In genomic region chr1:202484820-202485219, GRCh38 we compare ENCODE assay signal across 7 cellular contexts.
DNase-seq lines count a peak whose midpoint lies in the region; ATAC-seq, FAIRE-seq and TF ChIP-seq lines count a peak whose summit lies in the region.
"Not testable (repeated sequence)": the region's sequence is repeated elsewhere in the genome, so short reads cannot be mapped to it uniquely, and the experiment has no call there.

No MANE protein-coding gene starts in this region.

- H3K4me1 Mint-ChIP-seq in activated B cell treated with CpG ODN at 0.5 μM for 24 hours (peaks cover 53% of the 10 kb centered on the region), MCF 10A (ENCODE audit: insufficient read depth, unreplicated experiment) (peaks cover 41% of the 10 kb centered on the region), naive B cell (peaks cover 41 to 59% (median 56%) of the 10 kb centered on the region in 3 donors)

- not testable (repeated sequence) for BruUV-seq in OCI-LY7 (replicated peaks; lab: Mats Ljungman, UMichigan); MCF 10A (replicated peaks; lab: Mats Ljungman, UMichigan)

- H3K4me2 ChIP-seq in BLaER1 (peak overlapping the region; percentile 66), OCI-LY7 (ENCODE audit: low read length) (peak overlapping the region; percentile 65)

- H4K20me1 ChIP-seq in BLaER1; OCI-LY7 (ENCODE audit: insufficient read depth, low read length): not testable (repeated sequence)

- peaks cover 10% of the 10 kb centered on the region for H3K9me3 ChIP-seq in BLaER1
- not testable (repeated sequence) for H3K9me3 ChIP-seq in OCI-LY7 (ENCODE audit: low read length)
- H3K9me3 ChIP-seq in heart right ventricle = peaks cover 0 to 12% (median 0%) of the 10 kb centered on the region in 11 donors

- 52 to 82% methylated on average over 3 of the region's 3 CpGs for WGBS in heart right ventricle, 2 donors

- H3K4me3 ChIP-seq in BLaER1 = peak overlapping the region; percentile 39; the same call in 1 of the 2 replicates
- H3K4me3 ChIP-seq in OCI-LY7 (ENCODE audit: low read depth, low read length, poor library complexity, severe bottlenecking); heart right ventricle: not testable (repeated sequence)

- H3K27ac ChIP-seq in BLaER1 = 0 out of 2 replicates have a peak overlapping the region, but pooled peaks have one; percentile 38
- not testable (repeated sequence) for H3K27ac ChIP-seq in OCI-LY7 (ENCODE audit: low read depth, low read length, poor library complexity, severe bottlenecking); heart right ventricle

- not testable (repeated sequence) for H3K79me2 ChIP-seq in OCI-LY7 (ENCODE audit: insufficient read depth, low read depth, low read length)

- POLR2A ChIA-PET in OCI-LY7 (lab: Charles Lee); activated B cell treated with CpG ODN at 0.5 μM for 24 hours (lab: Charles Lee): not testable (repeated sequence)
- POLR2A ChIA-PET in MCF 10A (lab: Yijun Ruan, JAX) = interaction anchor here (0.6 kb wide), 1 partner anchor 843 kb away, joined by 3 read pairs; no protein-coding TSS in a partner anchor

- peak overlapping the region; percentile 38 for H3K4me3 Mint-ChIP-seq in activated B cell treated with CpG ODN at 0.5 μM for 24 hours
- H3K4me3 Mint-ChIP-seq in MCF 10A (ENCODE audit: unreplicated experiment) = not testable (repeated sequence)
- H3K4me3 Mint-ChIP-seq in naive B cell = peak overlapping the region in 6 of 8 donors; percentile 1 to 89 (median 71)

- TF ChIP-seq CTCF in OCI-LY7 (conservative IDR thresholded peaks at IDR 0.05; ENCODE audit: low read length); activated B cell treated with CpG ODN at 0.5 μM for 24 hours (IDR thresholded peaks at IDR 0.05); MCF 10A (IDR thresholded peaks at IDR 0.05; ENCODE audit: unreplicated experiment); heart right ventricle (IDR thresholded peaks at IDR 0.05): not testable (repeated sequence)

- not testable (repeated sequence) for DNase-seq in HTR-8/SVneo (ENCODE audit: insufficient read length, low spot score); OCI-LY7 (ENCODE audit: low spot score); activated B cell treated with CpG ODN at 0.5 μM for 24 hours; MCF 10A (ENCODE audit: unreplicated experiment); heart right ventricle; naive B cell

- ATAC-seq in activated B cell treated with CpG ODN at 0.5 μM for 24 hours (ENCODE audit: low read depth); naive B cell (ENCODE audit: low read depth in 2 of 2): not testable (repeated sequence)
- ATAC-seq in heart right ventricle = peak in 5 of 8 donors; percentile 7 to 55 (median 33)

- not testable (repeated sequence) for H3K9me2 ChIP-seq in OCI-LY7 (ENCODE audit: insufficient read depth, low read length)

- not testable (repeated sequence) for H2AFZ ChIP-seq in OCI-LY7 (ENCODE audit: low read length)

- H3K27me3 ChIP-seq in BLaER1 = not testable (repeated sequence)
- peaks cover 0 to 91% (median 0%) of the 10 kb centered on the region in 7 donors for H3K27me3 ChIP-seq in heart right ventricle

- H3K27ac Mint-ChIP-seq in activated B cell treated with CpG ODN at 0.5 μM for 24 hours = not testable (repeated sequence)
- H3K27ac Mint-ChIP-seq in MCF 10A (ENCODE audit: low read depth, unreplicated experiment) (peak overlapping the region; percentile 16), naive B cell (peak overlapping the region in 1 of 6 donors; percentile 49)

- intact Hi-C loops in OCI-LY7 (cut with micrococcal nuclease; ENCODE audit: unreplicated experiment); MCF 10A (cut with micrococcal nuclease); heart right ventricle (cut with DNase I): not testable (repeated sequence)
- intact Hi-C loops in activated B cell treated with CpG ODN at 0.5 μM for 24 hours (cut with micrococcal nuclease) = loop anchor here (5.0 kb wide), 2 partner anchors 132 to 603 kb away; no protein-coding TSS in a partner anchor

- H3K4me1 ChIP-seq in BLaER1 = peaks cover 79% of the 10 kb centered on the region
- H3K4me1 ChIP-seq in OCI-LY7 (ENCODE audit: insufficient read depth, low read length, poor library complexity, severe bottlenecking) = peaks cover 32% of the 10 kb centered on the region
- H3K4me1 ChIP-seq in heart right ventricle = peaks cover 0 to 47% (median 9%) of the 10 kb centered on the region in 9 donors

- H3K36me3 Mint-ChIP-seq in activated B cell treated with CpG ODN at 0.5 μM for 24 hours (ENCODE audit: low read depth) = peaks cover 17% of the 10 kb centered on the region
- peaks cover 15% of the 10 kb centered on the region for H3K36me3 Mint-ChIP-seq in MCF 10A (ENCODE audit: insufficient read depth, unreplicated experiment)
- H3K36me3 Mint-ChIP-seq in naive B cell = peaks cover 11 to 15% of the 10 kb centered on the region in 2 donors

- not testable (repeated sequence) for H3K9ac ChIP-seq in BLaER1

- CTCF ChIA-PET in OCI-LY7 (lab: Charles Lee; ENCODE audit: unreplicated experiment); activated B cell treated with CpG ODN at 0.5 μM for 24 hours (lab: Charles Lee): not testable (repeated sequence)
- CTCF ChIA-PET in MCF 10A (lab: Yijun Ruan, JAX) = interaction anchor here (0.6 to 1.8 kb wide), 3 partner anchors 21 to 531 kb away, joined by 3 to 5 read pairs (median 4); no protein-coding TSS in a partner anchor

- peaks cover 16% of the 10 kb centered on the region for H3K27me3 Mint-ChIP-seq in activated B cell treated with CpG ODN at 0.5 μM for 24 hours
- H3K27me3 Mint-ChIP-seq in MCF 10A (ENCODE audit: insufficient read depth, unreplicated experiment) = not testable (repeated sequence)
- peaks cover 23 to 37% (median 23%) of the 10 kb centered on the region in 3 donors for H3K27me3 Mint-ChIP-seq in naive B cell

- not testable (repeated sequence) for H3K9me3 Mint-ChIP-seq in activated B cell treated with CpG ODN at 0.5 μM for 24 hours; MCF 10A (ENCODE audit: unreplicated experiment)
- H3K9me3 Mint-ChIP-seq in naive B cell = peaks cover 0 to 12% (median 2%) of the 10 kb centered on the region in 7 donors

- peaks cover 11% of the 10 kb centered on the region; the same call in 1 of the 2 replicates for H3K36me3 ChIP-seq in BLaER1
- H3K36me3 ChIP-seq in OCI-LY7 (ENCODE audit: insufficient read depth, low read length) = peaks cover 15% of the 10 kb centered on the region
- H3K36me3 ChIP-seq in heart right ventricle = peaks cover 0 to 37% (median 10%) of the 10 kb centered on the region in 9 donors

- peak; percentile 51 for FAIRE-seq in HTR-8/SVneo (lab: Jason Lieb, UNC)
